ENCODE assay signal across 1 cellular context in the genomic region with DNA sequence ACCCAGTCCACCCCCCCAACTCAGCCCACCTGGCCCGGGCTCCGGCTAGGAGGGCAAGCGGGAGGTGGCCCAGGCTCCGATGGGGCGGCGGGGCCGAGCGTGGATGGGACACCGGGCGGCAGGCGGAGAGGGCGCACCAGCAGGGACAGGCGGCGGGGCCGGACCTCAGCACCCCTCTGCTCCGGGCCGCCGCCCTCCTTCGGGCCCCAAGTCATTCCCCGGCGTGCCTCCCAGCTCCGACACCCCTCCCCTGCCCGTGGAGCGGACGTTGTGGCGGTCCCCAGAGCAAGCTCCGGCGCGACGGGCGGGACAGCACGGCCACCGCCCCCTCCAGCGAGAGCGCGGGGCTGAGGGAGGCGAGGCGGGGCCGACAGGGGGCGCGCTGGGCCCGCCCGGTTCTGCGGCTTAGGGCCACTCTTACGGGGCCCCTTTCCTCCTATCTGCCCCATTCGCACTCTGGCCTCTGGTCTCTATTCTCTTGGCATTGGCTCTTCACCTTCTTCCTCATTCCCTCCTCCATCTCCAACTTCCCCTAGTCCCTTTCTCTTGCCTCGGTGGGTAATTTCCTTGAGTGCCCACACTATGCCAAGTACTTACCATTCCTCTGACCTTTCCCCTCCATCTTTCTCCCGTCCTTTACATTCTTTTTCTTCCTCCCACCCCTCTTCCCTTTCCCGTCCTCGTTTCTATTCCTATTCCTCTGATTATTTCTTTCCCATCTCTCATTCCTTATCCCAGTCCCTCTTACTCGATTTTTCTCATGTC.
TF ChIP-seq lines count a peak whose summit lies in the region.

No MANE protein-coding gene starts in this region.

TF ChIP-seq in HepG2, 621 proteins besides CTCF, POLR2A, EP300 and RAD21 (continues in another document):
- TF ChIP-seq MEF2D (CRISPR knock-in tag; IDR thresholded peaks at IDR 0.05): no peak
- TF ChIP-seq, protein P1, sequence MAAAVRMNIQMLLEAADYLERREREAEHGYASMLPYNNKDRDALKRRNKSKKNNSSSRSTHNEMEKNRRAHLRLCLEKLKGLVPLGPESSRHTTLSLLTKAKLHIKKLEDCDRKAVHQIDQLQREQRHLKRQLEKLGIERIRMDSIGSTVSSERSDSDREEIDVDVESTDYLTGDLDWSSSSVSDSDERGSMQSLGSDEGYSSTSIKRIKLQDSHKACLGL (CRISPR knock-in tag; IDR thresholded peaks at IDR 0.05): no peak
- peak; percentile 32; the same call in 1 of the 2 replicates for TF ChIP-seq MAZ (IDR thresholded peaks at IDR 0.05; ENCODE audit: borderline replicate concordance, low read depth, low read length)
- no peak for TF ChIP-seq MAZ (CRISPR knock-in tag; IDR thresholded peaks at IDR 0.05; ENCODE audit: low read depth)
- TF ChIP-seq, protein P2, sequence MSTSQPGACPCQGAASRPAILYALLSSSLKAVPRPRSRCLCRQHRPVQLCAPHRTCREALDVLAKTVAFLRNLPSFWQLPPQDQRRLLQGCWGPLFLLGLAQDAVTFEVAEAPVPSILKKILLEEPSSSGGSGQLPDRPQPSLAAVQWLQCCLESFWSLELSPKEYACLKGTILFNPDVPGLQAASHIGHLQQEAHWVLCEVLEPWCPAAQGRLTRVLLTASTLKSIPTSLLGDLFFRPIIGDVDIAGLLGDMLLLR (CRISPR knock-in tag; IDR thresholded peaks at IDR 0.05): no peak
- no peak for TF ChIP-seq ZNF773 (CRISPR knock-in tag; IDR thresholded peaks at IDR 0.05; ENCODE audit: borderline replicate concordance)
- peak; percentile 80 for TF ChIP-seq ZNF777 (CRISPR knock-in tag; IDR thresholded peaks at IDR 0.05)
- TF ChIP-seq, protein P3, sequence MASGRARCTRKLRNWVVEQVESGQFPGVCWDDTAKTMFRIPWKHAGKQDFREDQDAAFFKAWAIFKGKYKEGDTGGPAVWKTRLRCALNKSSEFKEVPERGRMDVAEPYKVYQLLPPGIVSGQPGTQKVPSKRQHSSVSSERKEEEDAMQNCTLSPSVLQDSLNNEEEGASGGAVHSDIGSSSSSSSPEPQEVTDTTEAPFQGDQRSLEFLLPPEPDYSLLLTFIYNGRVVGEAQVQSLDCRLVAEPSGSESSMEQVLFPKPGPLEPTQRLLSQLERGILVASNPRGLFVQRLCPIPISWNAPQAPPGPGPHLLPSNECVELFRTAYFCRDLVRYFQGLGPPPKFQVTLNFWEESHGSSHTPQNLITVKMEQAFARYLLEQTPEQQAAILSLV (CRISPR knock-in tag; IDR thresholded peaks at IDR 0.05; ENCODE audit: borderline replicate concordance): no peak
- no peak for TF ChIP-seq FOSL1 (CRISPR knock-in tag; IDR thresholded peaks at IDR 0.05; ENCODE audit: borderline replicate concordance)
- peak; percentile 48; the same call in 1 of the 2 replicates for TF ChIP-seq ZNF768 (CRISPR knock-in tag; IDR thresholded peaks at IDR 0.05)
- no peak for TF ChIP-seq ZNF468 (CRISPR knock-in tag; IDR thresholded peaks at IDR 0.05)
- TF ChIP-seq HNRNPLL (IDR thresholded peaks at IDR 0.05; ENCODE audit: low read depth, low read length, poor library complexity, severe bottlenecking): peak; percentile 27
- TF ChIP-seq MTF2 (CRISPR knock-in tag; IDR thresholded peaks at IDR 0.05; ENCODE audit: borderline replicate concordance): peak; percentile 97
- TF ChIP-seq ZNF790 (CRISPR knock-in tag; IDR thresholded peaks at IDR 0.05; ENCODE audit: borderline replicate concordance): no peak
- TF ChIP-seq, protein P4, sequence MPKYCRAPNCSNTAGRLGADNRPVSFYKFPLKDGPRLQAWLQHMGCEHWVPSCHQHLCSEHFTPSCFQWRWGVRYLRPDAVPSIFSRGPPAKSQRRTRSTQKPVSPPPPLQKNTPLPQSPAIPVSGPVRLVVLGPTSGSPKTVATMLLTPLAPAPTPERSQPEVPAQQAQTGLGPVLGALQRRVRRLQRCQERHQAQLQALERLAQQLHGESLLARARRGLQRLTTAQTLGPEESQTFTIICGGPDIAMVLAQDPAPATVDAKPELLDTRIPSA (CRISPR knock-in tag; IDR thresholded peaks at IDR 0.05; ENCODE audit: borderline replicate concordance): no peak
- TF ChIP-seq, protein P5, sequence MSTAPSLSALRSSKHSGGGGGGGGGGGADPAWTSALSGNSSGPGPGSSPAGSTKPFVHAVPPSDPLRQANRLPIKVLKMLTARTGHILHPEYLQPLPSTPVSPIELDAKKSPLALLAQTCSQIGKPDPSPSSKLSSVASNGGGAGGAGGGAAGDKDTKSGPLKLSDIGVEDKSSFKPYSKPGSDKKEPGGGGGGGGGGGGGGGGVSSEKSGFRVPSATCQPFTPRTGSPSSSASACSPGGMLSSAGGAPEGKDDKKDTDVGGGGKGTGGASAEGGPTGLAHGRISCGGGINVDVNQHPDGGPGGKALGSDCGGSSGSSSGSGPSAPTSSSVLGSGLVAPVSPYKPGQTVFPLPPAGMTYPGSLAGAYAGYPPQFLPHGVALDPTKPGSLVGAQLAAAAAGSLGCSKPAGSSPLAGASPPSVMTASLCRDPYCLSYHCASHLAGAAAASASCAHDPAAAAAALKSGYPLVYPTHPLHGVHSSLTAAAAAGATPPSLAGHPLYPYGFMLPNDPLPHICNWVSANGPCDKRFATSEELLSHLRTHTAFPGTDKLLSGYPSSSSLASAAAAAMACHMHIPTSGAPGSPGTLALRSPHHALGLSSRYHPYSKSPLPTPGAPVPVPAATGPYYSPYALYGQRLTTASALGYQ (CRISPR knock-in tag; IDR thresholded peaks at IDR 0.05): no peak
- TF ChIP-seq RFX1 (IDR thresholded peaks at IDR 0.05): no peak
- TF ChIP-seq, protein P6, sequence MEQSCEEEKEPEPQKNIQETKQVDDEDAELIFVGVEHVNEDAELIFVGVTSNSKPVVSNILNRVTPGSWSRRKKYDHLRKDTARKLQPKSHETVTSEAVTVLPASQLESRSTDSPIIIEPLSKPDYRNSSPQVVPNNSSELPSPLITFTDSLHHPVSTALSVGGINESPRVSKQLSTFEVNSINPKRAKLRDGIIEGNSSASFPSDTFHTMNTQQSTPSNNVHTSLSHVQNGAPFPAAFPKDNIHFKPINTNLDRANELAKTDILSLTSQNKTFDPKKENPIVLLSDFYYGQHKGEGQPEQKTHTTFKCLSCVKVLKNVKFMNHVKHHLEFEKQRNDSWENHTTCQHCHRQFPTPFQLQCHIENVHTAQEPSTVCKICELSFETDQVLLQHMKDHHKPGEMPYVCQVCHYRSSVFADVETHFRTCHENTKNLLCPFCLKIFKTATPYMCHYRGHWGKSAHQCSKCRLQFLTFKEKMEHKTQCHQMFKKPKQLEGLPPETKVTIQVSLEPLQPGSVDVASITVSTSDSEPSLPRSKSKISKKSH (CRISPR knock-in tag; IDR thresholded peaks at IDR 0.05; ENCODE audit: borderline replicate concordance): 0 out of 2 replicates have a peak, but pooled peaks have one; percentile 33
- no peak for TF ChIP-seq ZNF776 (CRISPR knock-in tag; IDR thresholded peaks at IDR 0.05)
- no peak for TF ChIP-seq TAF15 (IDR thresholded peaks at IDR 0.05; ENCODE audit: low read depth, low read length, poor library complexity, severe bottlenecking)
- no peak for TF ChIP-seq ZNF709 (CRISPR knock-in tag; IDR thresholded peaks at IDR 0.05)
- no peak for TF ChIP-seq ATRX (CRISPR knock-in tag; IDR thresholded peaks at IDR 0.05; ENCODE audit: borderline replicate concordance)
- TF ChIP-seq ZNF383 (CRISPR knock-in tag; IDR thresholded peaks at IDR 0.05; ENCODE audit: borderline replicate concordance): no peak
- TF ChIP-seq ZNF44 (CRISPR knock-in tag; IDR thresholded peaks at IDR 0.05): no peak
- TF ChIP-seq NFKB2 (CRISPR knock-in tag; IDR thresholded peaks at IDR 0.05; ENCODE audit: borderline replicate concordance): no peak
- TF ChIP-seq, protein P7, sequence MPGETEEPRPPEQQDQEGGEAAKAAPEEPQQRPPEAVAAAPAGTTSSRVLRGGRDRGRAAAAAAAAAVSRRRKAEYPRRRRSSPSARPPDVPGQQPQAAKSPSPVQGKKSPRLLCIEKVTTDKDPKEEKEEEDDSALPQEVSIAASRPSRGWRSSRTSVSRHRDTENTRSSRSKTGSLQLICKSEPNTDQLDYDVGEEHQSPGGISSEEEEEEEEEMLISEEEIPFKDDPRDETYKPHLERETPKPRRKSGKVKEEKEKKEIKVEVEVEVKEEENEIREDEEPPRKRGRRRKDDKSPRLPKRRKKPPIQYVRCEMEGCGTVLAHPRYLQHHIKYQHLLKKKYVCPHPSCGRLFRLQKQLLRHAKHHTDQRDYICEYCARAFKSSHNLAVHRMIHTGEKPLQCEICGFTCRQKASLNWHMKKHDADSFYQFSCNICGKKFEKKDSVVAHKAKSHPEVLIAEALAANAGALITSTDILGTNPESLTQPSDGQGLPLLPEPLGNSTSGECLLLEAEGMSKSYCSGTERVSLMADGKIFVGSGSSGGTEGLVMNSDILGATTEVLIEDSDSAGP (CRISPR knock-in tag; IDR thresholded peaks at IDR 0.05; ENCODE audit: borderline replicate concordance): 0 out of 2 replicates have a peak, but pooled peaks have one; percentile 26
- TF ChIP-seq ZNF33B (CRISPR knock-in tag; IDR thresholded peaks at IDR 0.05): no peak
- TF ChIP-seq ZBTB38 (CRISPR knock-in tag; IDR thresholded peaks at IDR 0.05): no peak
- TF ChIP-seq ZFP36L1 (CRISPR knock-in tag; IDR thresholded peaks at IDR 0.05): no peak
- no peak for TF ChIP-seq CBX2 (IDR thresholded peaks at IDR 0.05; ENCODE audit: low read depth, low read length)
- TF ChIP-seq CBX2 (CRISPR knock-in tag; IDR thresholded peaks at IDR 0.05; ENCODE audit: low read depth): no peak
- no peak for TF ChIP-seq ZNF672 (CRISPR knock-in tag; IDR thresholded peaks at IDR 0.05)
- TF ChIP-seq, protein P8, sequence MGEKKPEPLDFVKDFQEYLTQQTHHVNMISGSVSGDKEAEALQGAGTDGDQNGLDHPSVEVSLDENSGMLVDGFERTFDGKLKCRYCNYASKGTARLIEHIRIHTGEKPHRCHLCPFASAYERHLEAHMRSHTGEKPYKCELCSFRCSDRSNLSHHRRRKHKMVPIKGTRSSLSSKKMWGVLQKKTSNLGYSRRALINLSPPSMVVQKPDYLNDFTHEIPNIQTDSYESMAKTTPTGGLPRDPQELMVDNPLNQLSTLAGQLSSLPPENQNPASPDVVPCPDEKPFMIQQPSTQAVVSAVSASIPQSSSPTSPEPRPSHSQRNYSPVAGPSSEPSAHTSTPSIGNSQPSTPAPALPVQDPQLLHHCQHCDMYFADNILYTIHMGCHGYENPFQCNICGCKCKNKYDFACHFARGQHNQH (CRISPR knock-in tag; IDR thresholded peaks at IDR 0.05): no peak
- TF ChIP-seq ZNF670 (CRISPR knock-in tag; IDR thresholded peaks at IDR 0.05; ENCODE audit: borderline replicate concordance): no peak
- TF ChIP-seq ZNF577 (CRISPR knock-in tag; IDR thresholded peaks at IDR 0.05; ENCODE audit: borderline replicate concordance, low read depth): no peak
- TF ChIP-seq RFX3 (CRISPR knock-in tag; IDR thresholded peaks at IDR 0.05): no peak
- TF ChIP-seq ZNF562 (CRISPR knock-in tag; IDR thresholded peaks at IDR 0.05; ENCODE audit: borderline replicate concordance): no peak
- no peak for TF ChIP-seq CENPT (CRISPR knock-in tag; IDR thresholded peaks at IDR 0.05; ENCODE audit: low read depth)
- TF ChIP-seq HOXA5 (CRISPR knock-in tag; IDR thresholded peaks at IDR 0.05): no peak
- no peak for TF ChIP-seq SOX5 (CRISPR knock-in tag; IDR thresholded peaks at IDR 0.05; ENCODE audit: borderline replicate concordance)
- no peak for TF ChIP-seq ZNF746 (CRISPR knock-in tag; IDR thresholded peaks at IDR 0.05)
- TF ChIP-seq RBM39 (IDR thresholded peaks at IDR 0.05; ENCODE audit: low read depth, low read length, poor library complexity, severe bottlenecking): peak; percentile 56
- no peak for TF ChIP-seq MZF1 (CRISPR knock-in tag; IDR thresholded peaks at IDR 0.05; ENCODE audit: borderline replicate concordance)
- TF ChIP-seq XRCC5 (optimal IDR thresholded peaks at IDR 0.05; ENCODE audit: low read length): peak; percentile 53
- TF ChIP-seq JUN (CRISPR knock-in tag; IDR thresholded peaks at IDR 0.05): no peak
- TF ChIP-seq RXRB (CRISPR knock-in tag; IDR thresholded peaks at IDR 0.05; ENCODE audit: borderline replicate concordance): no peak
- TF ChIP-seq AGO2 (optimal IDR thresholded peaks at IDR 0.05; ENCODE audit: low read depth, low read length): no peak
- TF ChIP-seq ZNF598 (CRISPR knock-in tag; IDR thresholded peaks at IDR 0.05; ENCODE audit: borderline replicate concordance): no peak
- TF ChIP-seq, protein P9, sequence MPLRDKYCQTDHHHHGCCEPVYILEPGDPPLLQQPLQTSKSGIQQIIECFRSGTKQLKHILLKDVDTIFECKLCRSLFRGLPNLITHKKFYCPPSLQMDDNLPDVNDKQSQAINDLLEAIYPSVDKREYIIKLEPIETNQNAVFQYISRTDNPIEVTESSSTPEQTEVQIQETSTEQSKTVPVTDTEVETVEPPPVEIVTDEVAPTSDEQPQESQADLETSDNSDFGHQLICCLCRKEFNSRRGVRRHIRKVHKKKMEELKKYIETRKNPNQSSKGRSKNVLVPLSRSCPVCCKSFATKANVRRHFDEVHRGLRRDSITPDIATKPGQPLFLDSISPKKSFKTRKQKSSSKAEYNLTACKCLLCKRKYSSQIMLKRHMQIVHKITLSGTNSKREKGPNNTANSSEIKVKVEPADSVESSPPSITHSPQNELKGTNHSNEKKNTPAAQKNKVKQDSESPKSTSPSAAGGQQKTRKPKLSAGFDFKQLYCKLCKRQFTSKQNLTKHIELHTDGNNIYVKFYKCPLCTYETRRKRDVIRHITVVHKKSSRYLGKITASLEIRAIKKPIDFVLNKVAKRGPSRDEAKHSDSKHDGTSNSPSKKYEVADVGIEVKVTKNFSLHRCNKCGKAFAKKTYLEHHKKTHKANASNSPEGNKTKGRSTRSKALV (CRISPR knock-in tag; IDR thresholded peaks at IDR 0.05): peak; percentile 81
- TF ChIP-seq, protein P10, sequence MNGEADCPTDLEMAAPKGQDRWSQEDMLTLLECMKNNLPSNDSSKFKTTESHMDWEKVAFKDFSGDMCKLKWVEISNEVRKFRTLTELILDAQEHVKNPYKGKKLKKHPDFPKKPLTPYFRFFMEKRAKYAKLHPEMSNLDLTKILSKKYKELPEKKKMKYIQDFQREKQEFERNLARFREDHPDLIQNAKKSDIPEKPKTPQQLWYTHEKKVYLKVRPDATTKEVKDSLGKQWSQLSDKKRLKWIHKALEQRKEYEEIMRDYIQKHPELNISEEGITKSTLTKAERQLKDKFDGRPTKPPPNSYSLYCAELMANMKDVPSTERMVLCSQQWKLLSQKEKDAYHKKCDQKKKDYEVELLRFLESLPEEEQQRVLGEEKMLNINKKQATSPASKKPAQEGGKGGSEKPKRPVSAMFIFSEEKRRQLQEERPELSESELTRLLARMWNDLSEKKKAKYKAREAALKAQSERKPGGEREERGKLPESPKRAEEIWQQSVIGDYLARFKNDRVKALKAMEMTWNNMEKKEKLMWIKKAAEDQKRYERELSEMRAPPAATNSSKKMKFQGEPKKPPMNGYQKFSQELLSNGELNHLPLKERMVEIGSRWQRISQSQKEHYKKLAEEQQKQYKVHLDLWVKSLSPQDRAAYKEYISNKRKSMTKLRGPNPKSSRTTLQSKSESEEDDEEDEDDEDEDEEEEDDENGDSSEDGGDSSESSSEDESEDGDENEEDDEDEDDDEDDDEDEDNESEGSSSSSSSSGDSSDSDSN (CRISPR knock-in tag; IDR thresholded peaks at IDR 0.05): peak; percentile 35; the same call in 1 of the 2 replicates
- TF ChIP-seq ZNF343 (CRISPR knock-in tag; IDR thresholded peaks at IDR 0.05): no peak
- TF ChIP-seq HNF4A (CRISPR knock-in tag; IDR thresholded peaks at IDR 0.05): no peak
- 0 out of 2 replicates have a peak, but pooled peaks have one; percentile 16 for TF ChIP-seq ATM (IDR thresholded peaks at IDR 0.05; ENCODE audit: borderline replicate concordance)
- TF ChIP-seq ZFY (CRISPR knock-in tag; IDR thresholded peaks at IDR 0.05): no peak
